18 cellular contexts compared by ENCODE assay signal in the genomic region with DNA sequence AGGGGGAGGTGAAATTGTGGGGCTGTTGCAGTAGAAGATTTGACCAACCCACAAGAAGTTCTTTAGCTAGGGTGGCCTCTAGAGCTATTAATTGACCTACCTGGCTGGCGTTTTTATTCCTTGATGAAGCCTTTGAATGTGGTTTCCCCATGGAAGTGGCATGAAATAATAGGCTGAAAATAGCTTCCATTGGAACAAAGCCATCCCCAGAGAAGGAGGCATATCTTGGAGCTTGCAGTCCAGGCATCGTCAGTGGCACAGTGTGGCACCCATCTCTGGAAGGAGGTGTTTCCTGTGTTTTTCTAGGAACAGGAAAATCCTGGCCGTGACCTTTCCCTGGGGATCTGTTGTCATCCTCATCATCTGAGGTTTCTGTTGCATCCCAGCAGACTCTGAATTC.
DNase-seq lines count a peak whose midpoint lies in the region; ATAC-seq, FAIRE-seq and TF ChIP-seq lines count a peak whose summit lies in the region.
"Had no signal": no experiment of that assay in that cellular context is flagged by ENCODE, and none has a peak within 500 bp of the region (broad histone marks: within the 10 kb centered on the region; RNA-seq: fewer than 3 reads in every experiment).

No MANE protein-coding gene starts in this region.

- H3K4me3 Mint-ChIP-seq in Caco-2 (ENCODE audit: unreplicated experiment) (peak overlapping the region; percentile 29), HFFc6 (peak overlapping the region; percentile 38; the same call in 1 of the 2 replicates), mesothelial cell of epicardium (no peak overlapping the region)
- H3K4me3 Mint-ChIP-seq: CD4-positive, alpha-beta memory T cell had no signal

- ATAC-seq in mucosa of descending colon = no peak
- ATAC-seq: GM12878 had no signal

- DNase-seq in Caco-2 = no peak
- DNase-seq in HFFc6 = no peak
- no peak for DNase-seq in keratinocyte (ENCODE audit: low read depth, low spot score)
- no peak for DNase-seq in HPDE6-E6E7 (ENCODE audit: extremely low spot score)
- DNase-seq in mesothelial cell of epicardium (ENCODE audit: low spot score in 2 of 2, unreplicated experiment in 2 of 2) = no peak
- DNase-seq in mucosa of descending colon = no peak
- DNase-seq: C1 segment of cervical spinal cord; CD4-positive, alpha-beta memory T cell; COR-L47; DMS 273 treated with DMSO at 0.1 percent for 48 hours; DMS79; GDM1; H7; HCEC 1CT had no signal

- intact Hi-C loops in Caco-2 (cut with micrococcal nuclease; ENCODE audit: unreplicated experiment) = loop anchor here (1.0 kb wide), 3 partner anchors 39 to 107 kb away; no protein-coding TSS in a partner anchor
- intact Hi-C loops in mucosa of descending colon (cut with DNase I, micrococcal nuclease) = no loop called here

- H3K36me3 ChIP-seq in Caco-2 (ENCODE audit: control insufficient read depth, insufficient read depth, low read length) (no peaks in the 10 kb centered on the region), keratinocyte (ENCODE audit: control insufficient read depth in 2 of 2, extremely low read depth in 1 of 2, insufficient read depth in 2 of 2, low read length in 2 of 2) (no peaks in the 10 kb centered on the region), mucosa of descending colon (ENCODE audit: low read depth) (no peaks in the 10 kb centered on the region)

- H3K79me2 ChIP-seq in keratinocyte (ENCODE audit: control insufficient read depth, insufficient read depth, low read length) = no peaks in the 10 kb centered on the region

- H3K9ac ChIP-seq in keratinocyte (ENCODE audit: control insufficient read depth, extremely low read depth, insufficient read depth, low read length) = no peak overlapping the region
- H3K9ac ChIP-seq: GM23248 had no signal

- H3K4me3 ChIP-seq in Caco-2 (ENCODE audit: low read depth, low read length) (no peak overlapping the region), keratinocyte (ENCODE audit: control insufficient read depth in 2 of 3, extremely low read depth in 1 of 3, insufficient read depth in 2 of 3, low read depth in 1 of 3, low read length in 3 of 3) (no peak overlapping the region), mucosa of descending colon (no peak overlapping the region)
- H3K4me3 ChIP-seq: GM12878, GM23248 had no signal

- CTCF ChIA-PET in Caco-2 (lab: Charles Lee) = no interaction called here

- POLR2A ChIA-PET in Caco-2 (lab: Charles Lee) = interaction anchor here (1.0 kb wide), 1 partner anchor 96 kb away, joined by 7 read pairs; a partner anchor contains a TSS

- TSS peak; percentile 81 for BruUV-seq in Caco-2 (replicated peaks; lab: Mats Ljungman, UMichigan)

- no peak for TF ChIP-seq CTCF in Caco-2 (IDR thresholded peaks at IDR 0.05; ENCODE audit: insufficient read depth in 1 of 2, low read depth in 1 of 2, low read length in 1 of 2, severe bottlenecking in 1 of 2, unreplicated experiment in 1 of 2)
- TF ChIP-seq CTCF in HFFc6 (IDR thresholded peaks at IDR 0.05) = no peak
- no peak for TF ChIP-seq CTCF in keratinocyte (optimal IDR thresholded peaks at IDR 0.05 in 1 of 3, IDR thresholded peaks at IDR 0.05 in 1 of 3, conservative IDR thresholded peaks at IDR 0.05 in 1 of 3; ENCODE audit: extremely low read depth in 1 of 3, insufficient read depth in 2 of 3, low read length in 3 of 3)
- TF ChIP-seq CTCF in mesothelial cell of epicardium (IDR thresholded peaks at IDR 0.05; ENCODE audit: unreplicated experiment) = no peak
- TF ChIP-seq CTCF in mucosa of descending colon (IDR thresholded peaks at IDR 0.05) = no peak

- peaks cover 6% of the 10 kb centered on the region for H3K9me3 Mint-ChIP-seq in Caco-2 (ENCODE audit: unreplicated experiment)
- H3K9me3 Mint-ChIP-seq in HFFc6 = no peaks in the 10 kb centered on the region
- H3K9me3 Mint-ChIP-seq in mesothelial cell of epicardium = peaks cover 3% of the 10 kb centered on the region
- H3K9me3 Mint-ChIP-seq: CD4-positive, alpha-beta memory T cell had no signal

- peaks cover 37% of the 10 kb centered on the region for H3K9me3 ChIP-seq in Caco-2
- no peaks in the 10 kb centered on the region for H3K9me3 ChIP-seq in keratinocyte (ENCODE audit: control insufficient read depth, low read depth, low read length)
- H3K9me3 ChIP-seq in mucosa of descending colon = no peaks in the 10 kb centered on the region

- H3K27ac Mint-ChIP-seq in Caco-2 (ENCODE audit: unreplicated experiment) (peak overlapping the region; percentile 42), HFFc6 (peak overlapping the region; percentile 66), mesothelial cell of epicardium (no peak overlapping the region)
- H3K27ac Mint-ChIP-seq: CD4-positive, alpha-beta memory T cell had no signal

- H3K36me3 Mint-ChIP-seq in Caco-2 (ENCODE audit: insufficient read depth, unreplicated experiment) (no peaks in the 10 kb centered on the region), HFFc6 (ENCODE audit: low read depth) (peaks cover 12% of the 10 kb centered on the region), mesothelial cell of epicardium (no peaks in the 10 kb centered on the region)
- H3K36me3 Mint-ChIP-seq: CD4-positive, alpha-beta memory T cell had no signal

- H4K20me1 ChIP-seq in keratinocyte (ENCODE audit: control insufficient read depth, extremely low read depth, insufficient read depth, low read length) = no peaks in the 10 kb centered on the region

- no peaks in the 10 kb centered on the region for H3K4me1 Mint-ChIP-seq in Caco-2 (ENCODE audit: low read depth, unreplicated experiment)
- H3K4me1 Mint-ChIP-seq in HFFc6 (ENCODE audit: low read depth) = peaks cover 55% of the 10 kb centered on the region
- H3K4me1 Mint-ChIP-seq in mesothelial cell of epicardium = no peaks in the 10 kb centered on the region
- H3K4me1 Mint-ChIP-seq: CD4-positive, alpha-beta memory T cell had no signal

- H3K4me2 ChIP-seq in keratinocyte (ENCODE audit: control insufficient read depth, extremely low read depth, insufficient read depth, low read depth, low read length) = no peak overlapping the region

- H3K4me1 ChIP-seq in Caco-2 (peaks cover 37% of the 10 kb centered on the region), keratinocyte (ENCODE audit: control insufficient read depth, extremely low read depth, insufficient read depth, low read length) (peaks cover 14% of the 10 kb centered on the region), mucosa of descending colon (ENCODE audit: low read depth) (no peaks in the 10 kb centered on the region)

- H3K27me3 Mint-ChIP-seq in Caco-2 (ENCODE audit: insufficient read depth, unreplicated experiment) (no peaks in the 10 kb centered on the region), HFFc6 (ENCODE audit: insufficient read depth) (no peaks in the 10 kb centered on the region), mesothelial cell of epicardium (ENCODE audit: low read depth) (no peaks in the 10 kb centered on the region)

- H3K27ac ChIP-seq in keratinocyte (ENCODE audit: control insufficient read depth, insufficient read depth, low read length) = peak overlapping the region; percentile 14
- H3K27ac ChIP-seq: GM23248 had no signal

- dilution Hi-C loops in keratinocyte (cut with MboI; ENCODE audit: extremely low pct_ligation_motif_present, low sequenced_read_pairs) = no loop called here

- H3K27me3 ChIP-seq in Caco-2 (replicated peaks; ENCODE audit: control insufficient read depth, insufficient read depth, low read length) (no peaks in the 10 kb centered on the region), keratinocyte (ENCODE audit: control insufficient read depth, extremely low read depth, insufficient read depth, low read length) (no peaks in the 10 kb centered on the region)

- peak; percentile 20 for FAIRE-seq in keratinocyte (lab: Jason Lieb, UNC)
- FAIRE-seq: GM12878, GM19239, H1 had no signal

- no peaks in the 10 kb centered on the region for H3K9me1 ChIP-seq in keratinocyte (ENCODE audit: control insufficient read depth, extremely low read depth, insufficient read depth, low read length)

- peak overlapping the region; percentile 19 for H2AFZ ChIP-seq in keratinocyte (ENCODE audit: control insufficient read depth, low read length)
- H2AFZ ChIP-seq: GM23248 had no signal
